ENCODE assay signal across 10 cellular contexts in genomic region chr9:77541600-77541999, GRCh38.
"Had no signal": no experiment of that assay in that cellular context is flagged by ENCODE, and none has a peak within 500 bp of the region (broad histone marks: within the 10 kb centered on the region; RNA-seq: fewer than 3 reads in every experiment).

No MANE protein-coding gene starts in this region.

- H3K4me1 ChIP-seq: HAP-1 had no signal

- H2AFZ ChIP-seq: GM23248 had no signal

- H3K4me2 ChIP-seq: KMS-11 had no signal

- H3K9ac ChIP-seq: GM23248, KMS-11 had no signal

- H3K27ac ChIP-seq: GM23248, HL-60, KMS-11 had no signal

- H3K36me3 ChIP-seq: HAP-1 had no signal

- ATAC-seq: HCT116 had no signal

- H3K4me3 ChIP-seq: GM23248, HAP-1 had no signal

- DNase-seq: GM23248, GOT3, H7, HFFc6, IMR-90, KBM-7 had no signal
